8 cellular contexts compared by ENCODE assay signal in genomic region chr1:201503397-201504176, GRCh38. TPM values are rescaled to one million over a fixed set of nuclear protein-coding genes. Genes with fewer than 3 reads are reported as not detected.
A peak's percentile ranks its signal among the peaks of the same experiment; 100 is the strongest.
DNase-seq lines count a peak whose midpoint lies in the region; ATAC-seq, FAIRE-seq and TF ChIP-seq lines count a peak whose summit lies in the region.

No MANE protein-coding gene starts in this region.

- H3K27me3 ChIP-seq in rectal smooth muscle tissue (ENCODE audit: control insufficient read depth, insufficient read depth, low read length) (no peaks in the 10 kb centered on the region), PC-9 (ENCODE audit: insufficient read depth, low read depth) (no peaks in the 10 kb centered on the region)

- H3F3A ChIP-seq in PC-9 (ENCODE audit: insufficient read depth, low read depth) = peaks cover 43% of the 10 kb centered on the region

- H3K9me3 ChIP-seq in PC-9 (ENCODE audit: insufficient read depth, low read depth) = no peaks in the 10 kb centered on the region

- H3K79me2 ChIP-seq in PC-9 (ENCODE audit: low read depth) = no peaks in the 10 kb centered on the region

- peaks cover 9% of the 10 kb centered on the region for H3K36me3 ChIP-seq in rectal smooth muscle tissue (ENCODE audit: control insufficient read depth, insufficient read depth, low read length)
- H3K36me3 ChIP-seq in PC-9 (ENCODE audit: low read depth) = no peaks in the 10 kb centered on the region

- POLR2A ChIA-PET in RWPE1 (lab: Yijun Ruan, JAX; ENCODE audit: low non-redundant PET) = interaction anchor here (0.6 to 0.8 kb wide), 2 partner anchors 14 to 42 kb away, joined by 3 to 4 read pairs; no protein-coding TSS in a partner anchor
- POLR2A ChIA-PET in PC-9 (lab: Charles Lee; ENCODE audit: unreplicated experiment) = no interaction called here

- no peak overlapping the region for H2AFZ ChIP-seq in PC-9

- no peaks in the 10 kb centered on the region for H3K9me2 ChIP-seq in PC-9 (ENCODE audit: insufficient read depth)

- H3K27ac ChIP-seq in RWPE1 (peak overlapping the region; percentile 79), rectal smooth muscle tissue (ENCODE audit: low read depth, low read length) (peak overlapping the region; percentile 99), PC-9 (no peak overlapping the region)

- peak overlapping the region; percentile 46 for H3K9ac ChIP-seq in rectal smooth muscle tissue (ENCODE audit: low read length)

- intact Hi-C loops in PC-9 (cut with micrococcal nuclease; ENCODE audit: unreplicated experiment) = no loop called here

- H3K4me1 ChIP-seq in rectal smooth muscle tissue (ENCODE audit: control insufficient read depth, insufficient read depth, low read length) (peaks cover 55% of the 10 kb centered on the region), PC-9 (replicated peaks; ENCODE audit: insufficient read depth) (peaks cover 19% of the 10 kb centered on the region)

- FAIRE-seq in G401.6 (lab: Jason Lieb, UNC) = peak; percentile 66

- CTCF ChIA-PET in RWPE1 (lab: Yijun Ruan, JAX) (interaction anchor here (0.6 to 3.9 kb wide), 9 partner anchors 9 to 195 kb away, joined by 3 to 33 read pairs (median 5); no protein-coding TSS in a partner anchor), PC-9 (lab: Charles Lee) (interaction anchor here (0.6 kb wide), 1 partner anchor 66 kb away, joined by 4 read pairs; no protein-coding TSS in a partner anchor)

- TF ChIP-seq CTCF in RWPE1 (conservative IDR thresholded peaks at IDR 0.05; ENCODE audit: low read depth) = no peak
- no peak for TF ChIP-seq CTCF in PC-9 (conservative IDR thresholded peaks at IDR 0.05)

- DNase-seq in RWPE1 (ENCODE audit: low spot score) = peak; percentile 93
- DNase-seq in fibroblast of the conjunctiva (ENCODE audit: low read depth) = peak; percentile 88
- no peak for DNase-seq in NOMO-1 treated with DMSO at 0.1 percent for 48 hours (lab: John Stamatoyannopoulos, UW; ENCODE audit: unreplicated experiment)
- DNase-seq in PC-9 = no peak
- no peak for DNase-seq in globus pallidus (ENCODE audit: low spot score)

- H3K4me3 ChIP-seq in rectal smooth muscle tissue (ENCODE audit: low read length) = peak overlapping the region; percentile 93
- no peak overlapping the region for H3K4me3 ChIP-seq in PC-9

- H4K20me1 ChIP-seq in PC-9 (ENCODE audit: insufficient read depth) = no peaks in the 10 kb centered on the region

- no TSS peak for BruUV-seq in PC-9 (replicated peaks; lab: Mats Ljungman, UMichigan)

- no peak for ATAC-seq in GM21381 (IDR thresholded peaks at IDR 0.05; ENCODE audit: unreplicated experiment)

- no peak overlapping the region for H3K4me2 ChIP-seq in PC-9

RNA-seq across cellular contexts. Expression of gene CSRP1, which starts 3.3 kb away (rescaled TPM):
- total RNA-seq in PC-9 (2021) = 56.8 and 61.3 TPM in 2 replicates

RNA-seq across cellular contexts. Expression of gene PHLDA3, which starts 34.6 kb away (rescaled TPM):
- 31.6 and 46.4 TPM in 2 replicates for total RNA-seq in PC-9 (2021)

RNA-seq across cellular contexts. Expression of gene NAV1, which starts 35.3 kb away (rescaled TPM):
- total RNA-seq in PC-9 (2021) = 44.5 and 45.3 TPM in 2 replicates

Comparison
In these comparisons a context has a peak if more than half of its experiments do, and no peak if none do; other contexts are left out.
1. DNase-seq: peak in RWPE1 (single experiment) and fibroblast of the conjunctiva (single experiment); none in NOMO-1 treated with DMSO at 0.1 percent for 48 hours (single experiment), PC-9 (0 of 2) and globus pallidus (single experiment).